ENCODE assay signal across 13 cellular contexts in the genomic region with DNA sequence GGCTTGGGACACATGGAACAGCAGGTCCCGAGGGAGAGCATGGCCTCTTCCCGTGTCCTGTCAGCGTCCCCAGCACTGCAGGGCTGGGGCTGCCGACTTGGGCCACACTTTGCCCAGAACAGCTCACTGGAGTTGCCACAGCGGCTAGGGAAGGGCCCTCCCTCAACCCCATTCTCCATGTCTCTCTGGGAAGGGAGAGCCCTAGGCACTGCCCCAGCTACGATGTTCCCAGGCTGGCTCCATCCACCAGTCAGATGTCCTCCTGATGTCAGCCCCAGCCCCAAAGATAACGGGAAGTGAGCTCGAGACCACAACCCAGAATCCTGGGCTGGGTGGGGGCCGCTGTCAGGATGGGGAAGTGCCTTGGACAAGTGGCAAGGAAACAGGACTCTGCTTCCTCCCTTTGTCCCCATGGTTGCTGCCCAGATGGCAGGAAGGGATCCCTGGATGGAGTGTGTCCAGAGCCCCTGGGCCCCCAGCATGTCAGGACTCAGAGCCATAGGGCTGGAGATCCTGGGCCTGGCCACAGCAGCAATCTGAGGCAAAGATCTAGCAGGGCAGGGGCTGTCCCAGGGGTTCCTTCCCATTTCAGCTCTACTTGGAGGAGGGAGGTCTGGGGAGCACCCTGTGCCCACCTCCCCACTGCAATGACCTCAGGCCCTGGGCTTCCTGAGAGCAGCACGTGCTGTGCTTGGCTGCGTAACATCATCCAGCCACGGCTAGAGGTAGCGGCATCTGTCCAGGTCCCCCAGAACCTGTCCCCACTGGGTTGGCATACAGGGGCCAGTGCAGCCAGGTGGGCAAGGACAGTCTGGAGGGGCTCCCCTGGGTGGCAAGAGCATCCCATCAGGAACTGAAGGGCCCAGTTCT. TPM values are rescaled to one million over a fixed set of nuclear protein-coding genes. Genes with fewer than 3 reads are reported as not detected.
"Had no signal": no experiment of that assay in that cellular context is flagged by ENCODE, and none has a peak within 500 bp of the region (broad histone marks: within the 10 kb centered on the region; RNA-seq: fewer than 3 reads in every experiment).

No MANE protein-coding gene starts in this region.

RNA-seq across cellular contexts. Expression of gene POTEF, which starts 13.6 kb away (rescaled TPM):
- total RNA-seq: ascending aorta, endothelial cell of umbilical vein, esophagus squamous epithelium, fibroblast of villous mesenchyme, kidney epithelial cell, left ventricle myocardium superior, occipital lobe, Right ventricle myocardium inferior, thoracic aorta, urinary bladder had no signal
- polyA plus RNA-seq: stomach, urinary bladder had no signal

RNA-seq across cellular contexts. Expression of gene TUBA3E, which starts 55.6 kb away (rescaled TPM):
- total RNA-seq: ascending aorta, endothelial cell of umbilical vein, esophagus squamous epithelium, fibroblast of villous mesenchyme, glomerular endothelial cell, kidney epithelial cell, occipital lobe, pulmonary artery endothelial cell, stomach, thoracic aorta, urinary bladder had no signal
- polyA plus RNA-seq: endothelial cell of umbilical vein, stomach, urinary bladder had no signal
